In the genomic region with DNA sequence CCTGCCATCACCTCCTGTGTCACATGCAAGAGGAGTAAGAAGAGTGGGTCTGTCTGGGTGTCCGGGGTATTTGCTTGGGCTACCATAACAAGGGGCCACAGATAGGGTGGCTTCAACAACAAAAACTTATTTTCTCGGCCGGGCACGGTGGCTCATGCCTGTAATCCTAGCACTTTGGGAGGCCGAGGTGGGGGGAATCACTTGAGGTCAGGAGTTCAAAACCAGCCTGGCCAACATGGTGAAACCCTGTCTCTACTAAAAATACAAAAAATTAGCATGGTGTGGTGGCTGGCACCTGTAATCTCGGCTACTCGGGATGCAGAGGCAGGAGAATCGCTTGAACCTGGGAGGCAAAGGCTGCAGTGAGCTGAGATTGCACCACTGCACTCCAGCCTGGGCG, we compare ENCODE assay signal across 7 cellular contexts.
DNase-seq lines count a peak whose midpoint lies in the region; ATAC-seq and TF ChIP-seq lines count a peak whose summit lies in the region.
"Not testable (repeated sequence)": the region's sequence is repeated elsewhere in the genome, so short reads cannot be mapped to it uniquely, and the experiment has no call there.

No MANE protein-coding gene starts in this region.

- POLR2A ChIA-PET in CD4-positive, alpha-beta memory T cell (lab: Charles Lee; ENCODE audit: partially characterized antibody) = not testable (repeated sequence)
- POLR2A ChIA-PET in activated CD8-positive, alpha-beta T cell treated with anti-CD3 and anti-CD28 coated beads for 36 hours (lab: Charles Lee) = interaction anchor here (0.7 kb wide), 1 partner anchor 12 kb away, joined by 3 read pairs; no protein-coding TSS in a partner anchor

- not testable (repeated sequence) for H3K27ac ChIP-seq in CD4-positive, alpha-beta memory T cell (ENCODE audit: low read depth, low read length)

- H3K36me3 Mint-ChIP-seq in CD4-positive, alpha-beta memory T cell = peaks cover 10 to 13% of the 10 kb centered on the region in 2 donors
- H3K36me3 Mint-ChIP-seq in T-helper 17 cell (ENCODE audit: low read depth); natural killer cell: not testable (repeated sequence)
- peaks cover 18% of the 10 kb centered on the region for H3K36me3 Mint-ChIP-seq in activated CD8-positive, alpha-beta T cell treated with anti-CD3 and anti-CD28 coated beads for 36 hours (ENCODE audit: low read depth)
- peaks cover 29% of the 10 kb centered on the region for H3K36me3 Mint-ChIP-seq in activated naive CD4-positive, alpha-beta T cell treated with anti-CD3 and anti-CD28 coated beads, Interleukin-2, amount 10 ng/mL, durations not matched to agents 7 days and 5 days
- H3K36me3 Mint-ChIP-seq in stimulated activated naive CD8-positive, alpha-beta T cell treated with anti-CD3 and anti-CD28 coated beads, Interleukin-15, Interleukin-2, amounts not matched to agents 100 ng/mL and 50 ng/mL, for 24 hours (ENCODE audit: low read depth) = peaks cover 15% of the 10 kb centered on the region

- H3K9me3 ChIP-seq in CD4-positive, alpha-beta memory T cell (ENCODE audit: control insufficient read depth in 1 of 2, low read length in 2 of 2); T-helper 17 cell (ENCODE audit: control insufficient read depth, low read length, poor library complexity, severe bottlenecking): not testable (repeated sequence)

- H3K4me3 ChIP-seq in CD4-positive, alpha-beta memory T cell (ENCODE audit: low read length in 2 of 2) = not testable (repeated sequence)

- not testable (repeated sequence) for DNase-seq in CD4-positive, alpha-beta memory T cell; T-helper 17 cell; activated CD8-positive, alpha-beta T cell treated with anti-CD3 and anti-CD28 coated beads for 36 hours; activated naive CD4-positive, alpha-beta T cell treated with anti-CD3 and anti-CD28 coated beads, Interleukin-2, amount 10 ng/mL, durations not matched to agents 7 days and 5 days; natural killer cell
- peak; percentile 51 for DNase-seq in cardiac septum (ENCODE audit: low spot score)

- H3K36me3 ChIP-seq in CD4-positive, alpha-beta memory T cell (ENCODE audit: insufficient read depth, low read length) = not testable (repeated sequence)

- peak overlapping the region in 2 of 8 donors; percentile 55 to 73 for H3K4me3 Mint-ChIP-seq in CD4-positive, alpha-beta memory T cell
- not testable (repeated sequence) for H3K4me3 Mint-ChIP-seq in T-helper 17 cell; activated CD8-positive, alpha-beta T cell treated with anti-CD3 and anti-CD28 coated beads for 36 hours; activated naive CD4-positive, alpha-beta T cell treated with anti-CD3 and anti-CD28 coated beads, Interleukin-2, amount 10 ng/mL, durations not matched to agents 7 days and 5 days; natural killer cell; stimulated activated naive CD8-positive, alpha-beta T cell treated with anti-CD3 and anti-CD28 coated beads, Interleukin-15, Interleukin-2, amounts not matched to agents 100 ng/mL and 50 ng/mL, for 24 hours

- not testable (repeated sequence) for H3K9me3 Mint-ChIP-seq in CD4-positive, alpha-beta memory T cell; activated CD8-positive, alpha-beta T cell treated with anti-CD3 and anti-CD28 coated beads for 36 hours; activated naive CD4-positive, alpha-beta T cell treated with anti-CD3 and anti-CD28 coated beads, Interleukin-2, amount 10 ng/mL, durations not matched to agents 7 days and 5 days; natural killer cell; stimulated activated naive CD8-positive, alpha-beta T cell treated with anti-CD3 and anti-CD28 coated beads, Interleukin-15, Interleukin-2, amounts not matched to agents 100 ng/mL and 50 ng/mL, for 24 hours

- H3K27ac Mint-ChIP-seq in CD4-positive, alpha-beta memory T cell = peak overlapping the region; percentile 35 to 94 (median 92)
- H3K27ac Mint-ChIP-seq in T-helper 17 cell = peak overlapping the region; percentile 95
- H3K27ac Mint-ChIP-seq in activated CD8-positive, alpha-beta T cell treated with anti-CD3 and anti-CD28 coated beads for 36 hours = peak overlapping the region; percentile 89
- H3K27ac Mint-ChIP-seq in activated naive CD4-positive, alpha-beta T cell treated with anti-CD3 and anti-CD28 coated beads, Interleukin-2, amount 10 ng/mL, durations not matched to agents 7 days and 5 days = peak overlapping the region; percentile 75
- peak overlapping the region; percentile 29 to 72 for H3K27ac Mint-ChIP-seq in natural killer cell
- H3K27ac Mint-ChIP-seq in stimulated activated naive CD8-positive, alpha-beta T cell treated with anti-CD3 and anti-CD28 coated beads, Interleukin-15, Interleukin-2, amounts not matched to agents 100 ng/mL and 50 ng/mL, for 24 hours = peak overlapping the region; percentile 64

- not testable (repeated sequence) for H3K27me3 Mint-ChIP-seq in CD4-positive, alpha-beta memory T cell; T-helper 17 cell; activated CD8-positive, alpha-beta T cell treated with anti-CD3 and anti-CD28 coated beads for 36 hours; activated naive CD4-positive, alpha-beta T cell treated with anti-CD3 and anti-CD28 coated beads, Interleukin-2, amount 10 ng/mL, durations not matched to agents 7 days and 5 days; natural killer cell (ENCODE audit: low read depth in 2 of 2); stimulated activated naive CD8-positive, alpha-beta T cell treated with anti-CD3 and anti-CD28 coated beads, Interleukin-15, Interleukin-2, amounts not matched to agents 100 ng/mL and 50 ng/mL, for 24 hours

- not testable (repeated sequence) for H3K27me3 ChIP-seq in CD4-positive, alpha-beta memory T cell (ENCODE audit: insufficient read depth, low read length)

- peaks cover 52% of the 10 kb centered on the region for H3K4me1 ChIP-seq in CD4-positive, alpha-beta memory T cell (ENCODE audit: insufficient read depth, low read length)

- CTCF ChIA-PET in CD4-positive, alpha-beta memory T cell (lab: Charles Lee; ENCODE audit: partially characterized antibody) = interaction anchor here (4.6 to 9.0 kb wide), 2 partner anchors 12 to 15 kb away, joined by 41 to 131 read pairs; no protein-coding TSS in a partner anchor
- CTCF ChIA-PET in activated CD8-positive, alpha-beta T cell treated with anti-CD3 and anti-CD28 coated beads for 36 hours (lab: Charles Lee) = interaction anchor here (4.8 to 6.2 kb wide), 2 partner anchors 12 to 14 kb away, joined by 39 to 48 read pairs; no protein-coding TSS in a partner anchor
- CTCF ChIA-PET in activated naive CD4-positive, alpha-beta T cell treated with anti-CD3 and anti-CD28 coated beads, Interleukin-2, amount 10 ng/mL, durations not matched to agents 7 days and 5 days (lab: Charles Lee) = interaction anchor here (2.6 kb wide), 1 partner anchor 12 kb away, joined by 13 read pairs; no protein-coding TSS in a partner anchor

- peaks cover 35 to 57% (median 46%) of the 10 kb centered on the region in 4 donors for H3K4me1 Mint-ChIP-seq in CD4-positive, alpha-beta memory T cell
- H3K4me1 Mint-ChIP-seq in T-helper 17 cell (peaks cover 35% of the 10 kb centered on the region), natural killer cell (peaks cover 17 to 33% of the 10 kb centered on the region in 2 donors)
- peaks cover 53% of the 10 kb centered on the region for H3K4me1 Mint-ChIP-seq in activated CD8-positive, alpha-beta T cell treated with anti-CD3 and anti-CD28 coated beads for 36 hours (ENCODE audit: low read depth)
- H3K4me1 Mint-ChIP-seq in activated naive CD4-positive, alpha-beta T cell treated with anti-CD3 and anti-CD28 coated beads, Interleukin-2, amount 10 ng/mL, durations not matched to agents 7 days and 5 days = peaks cover 57% of the 10 kb centered on the region
- peaks cover 51% of the 10 kb centered on the region for H3K4me1 Mint-ChIP-seq in stimulated activated naive CD8-positive, alpha-beta T cell treated with anti-CD3 and anti-CD28 coated beads, Interleukin-15, Interleukin-2, amounts not matched to agents 100 ng/mL and 50 ng/mL, for 24 hours (ENCODE audit: low read depth)

- intact Hi-C loops in CD4-positive, alpha-beta memory T cell (cut with micrococcal nuclease) = loop anchor here (5.0 kb wide), 3 partner anchors 719 to 1141 kb away; a partner anchor contains a TSS
- intact Hi-C loops in activated CD8-positive, alpha-beta T cell treated with anti-CD3 and anti-CD28 coated beads for 36 hours (cut with micrococcal nuclease); cardiac septum (cut with DNase I); natural killer cell (cut with micrococcal nuclease): not testable (repeated sequence)

- TF ChIP-seq CTCF in activated CD8-positive, alpha-beta T cell treated with anti-CD3 and anti-CD28 coated beads for 36 hours (IDR thresholded peaks at IDR 0.05); natural killer cell (IDR thresholded peaks at IDR 0.05): not testable (repeated sequence)

- ATAC-seq in T-helper 17 cell; activated CD8-positive, alpha-beta T cell treated with anti-CD3 and anti-CD28 coated beads for 36 hours; natural killer cell: not testable (repeated sequence)
